9 cellular contexts compared by ENCODE assay signal in genomic region chr1:172322219-172323061, GRCh38.
DNase-seq lines count a peak whose midpoint lies in the region; TF ChIP-seq lines count a peak whose summit lies in the region.
"Had no signal": no experiment of that assay in that cellular context is flagged by ENCODE, and none has a peak within 500 bp of the region (broad histone marks: within the 10 kb centered on the region; RNA-seq: fewer than 3 reads in every experiment).

No MANE protein-coding gene starts in this region.

- intact Hi-C loops in sigmoid colon (cut with DNase I), result loop anchor here (5.0 kb wide), 1 partner anchor 70 kb away; no protein-coding TSS in a partner anchor
- intact Hi-C loops in OCI-LY7 (cut with micrococcal nuclease; ENCODE audit: unreplicated experiment), result no loop called here

- no peak for TF ChIP-seq EP300 in sigmoid colon (IDR thresholded peaks at IDR 0.05)

- no peaks in the 10 kb centered on the region for H3K36me3 ChIP-seq in sigmoid colon
- no peaks in the 10 kb centered on the region for H3K36me3 ChIP-seq in OCI-LY7 (ENCODE audit: insufficient read depth, low read length)

- DNase-seq in GM03348 (ENCODE audit: low spot score), result peak; percentile 72
- DNase-seq in SHP77 (lab: John Stamatoyannopoulos, UW), result peak; percentile 42 to 45
- DNase-seq in fibroblast of the conjunctiva (ENCODE audit: low read depth), result peak; percentile 90
- DNase-seq in sigmoid colon, result peak; percentile 73
- no peak for DNase-seq in NK-92 treated with Interleukin-12 subunit alpha and Interleukin-12 subunit beta, amount 100 ng/mL, for 24 hours (lab: John Stamatoyannopoulos, UW)
- no peak for DNase-seq in epidermal melanocyte (ENCODE audit: insufficient read length, low spot score)
- no peak for DNase-seq in NCI-H748 (lab: John Stamatoyannopoulos, UW; ENCODE audit: unreplicated experiment)
- DNase-seq in OCI-LY7 (ENCODE audit: low spot score), result no peak
- DNase-seq: Karpas-422 had no signal

- H3K4me2 ChIP-seq in OCI-LY7 (ENCODE audit: low read length), result no peak overlapping the region

- no peaks in the 10 kb centered on the region for H3K9me2 ChIP-seq in OCI-LY7 (ENCODE audit: insufficient read depth, low read length)

- H2AFZ ChIP-seq in OCI-LY7 (ENCODE audit: low read length), result no peak overlapping the region

- no peak for TF ChIP-seq POLR2A in sigmoid colon (IDR thresholded peaks at IDR 0.05)

- BruUV-seq in OCI-LY7 (replicated peaks; lab: Mats Ljungman, UMichigan), result no TSS peak

- H3K9me3 ChIP-seq in sigmoid colon, result no peaks in the 10 kb centered on the region
- H3K9me3 ChIP-seq in OCI-LY7 (ENCODE audit: low read length), result no peaks in the 10 kb centered on the region

- H3K27ac ChIP-seq in sigmoid colon (peak overlapping the region; percentile 72 to 82 (median 77)), OCI-LY7 (ENCODE audit: low read depth, low read length, poor library complexity, severe bottlenecking) (no peak overlapping the region)

- H3K4me3 ChIP-seq in sigmoid colon (peak overlapping the region in 2 of 4 donors; percentile 3 to 24), OCI-LY7 (ENCODE audit: low read depth, low read length, poor library complexity, severe bottlenecking) (no peak overlapping the region)

- H3K4me1 ChIP-seq in sigmoid colon, result peaks cover 0 to 51% (median 37%) of the 10 kb centered on the region in 4 donors
- H3K4me1 ChIP-seq in OCI-LY7 (ENCODE audit: insufficient read depth, low read length, poor library complexity, severe bottlenecking), result no peaks in the 10 kb centered on the region

- no peak for TF ChIP-seq CTCF in sigmoid colon (IDR thresholded peaks at IDR 0.05)
- TF ChIP-seq CTCF in OCI-LY7 (conservative IDR thresholded peaks at IDR 0.05; ENCODE audit: low read length), result no peak

- no peaks in the 10 kb centered on the region for H3K79me2 ChIP-seq in OCI-LY7 (ENCODE audit: insufficient read depth, low read depth, low read length)

- H4K20me1 ChIP-seq in OCI-LY7 (ENCODE audit: insufficient read depth, low read length), result no peaks in the 10 kb centered on the region

- POLR2A ChIA-PET in OCI-LY7 (lab: Charles Lee), result interaction anchor here (0.5 kb wide), 1 partner anchor 18 kb away, joined by 3 read pairs; no protein-coding TSS in a partner anchor

- 77 to 86% methylated on average over 13 of the region's 13 CpGs for WGBS in sigmoid colon, 2 donors

- CTCF ChIA-PET in OCI-LY7 (lab: Charles Lee; ENCODE audit: unreplicated experiment), result no interaction called here

- H3K27me3 ChIP-seq in sigmoid colon, result no peaks in the 10 kb centered on the region

Comparison
In these comparisons a context has a peak if more than half of its experiments do, and no peak if none do; other contexts are left out.
1. DNase-seq: peak in GM03348 (single experiment), SHP77 (2 of 2), fibroblast of the conjunctiva (single experiment) and sigmoid colon (single experiment); none in NK-92 treated with Interleukin-12 subunit alpha and Interleukin-12 subunit beta, amount 100 ng/mL, for 24 hours (single experiment), epidermal melanocyte (single experiment), NCI-H748 (single experiment) and OCI-LY7 (single experiment).